ENCODE assay signal across 9 cellular contexts in genomic region chr1:16072616-16073484, GRCh38. TPM values are rescaled to one million over a fixed set of nuclear protein-coding genes. Genes with fewer than 3 reads are reported as not detected.
A peak's percentile ranks its signal among the peaks of the same experiment; 100 is the strongest.
DNase-seq lines count a peak whose midpoint lies in the region; ATAC-seq, FAIRE-seq and TF ChIP-seq lines count a peak whose summit lies in the region.
"Had no signal": no experiment of that assay in that cellular context is flagged by ENCODE, and none has a peak within 500 bp of the region (broad histone marks: within the 10 kb centered on the region; RNA-seq: fewer than 3 reads in every experiment).

No MANE protein-coding gene starts in this region.

- H2AFZ ChIP-seq in astrocyte (ENCODE audit: low read depth, low read length), result peak overlapping the region; percentile 68

- no peaks in the 10 kb centered on the region for H3K4me1 ChIP-seq in HEK293 (ENCODE audit: control insufficient read depth, insufficient read depth, low read length)
- H3K4me1 ChIP-seq in astrocyte (ENCODE audit: insufficient read depth, low read length), result peaks cover 32% of the 10 kb centered on the region
- no peaks in the 10 kb centered on the region for H3K4me1 ChIP-seq in mesendoderm (ENCODE audit: control insufficient read depth, low read depth, low read length)

- no peaks in the 10 kb centered on the region for H3K9me3 Mint-ChIP-seq in astrocyte (ENCODE audit: unreplicated experiment)

- no peak overlapping the region for H3K4ac ChIP-seq in mesendoderm (ENCODE audit: low read depth, low read length)

- no peaks in the 10 kb centered on the region for H3K27me3 ChIP-seq in astrocyte (ENCODE audit: insufficient read depth, low read length)
- no peaks in the 10 kb centered on the region for H3K27me3 ChIP-seq in mesendoderm (ENCODE audit: insufficient read depth, low read length, poor library complexity)

- TF ChIP-seq CTCF in AG09309 (IDR thresholded peaks at IDR 0.05; ENCODE audit: control insufficient read depth, insufficient read depth, low read depth, low read length, missing control alignments), result peak; percentile 29
- peak; percentile 70 for TF ChIP-seq CTCF in HEK293 (tag by site-specific recombination; IDR thresholded peaks at IDR 0.05)
- TF ChIP-seq CTCF in astrocyte (IDR thresholded peaks at IDR 0.05; ENCODE audit: insufficient read depth, low read depth, low read length), result no peak

- H2AK5ac ChIP-seq in mesendoderm (ENCODE audit: low read length), result no peak overlapping the region

- H3K36me3 ChIP-seq in HEK293 (ENCODE audit: control insufficient read depth in 2 of 2, insufficient read depth in 1 of 2, low read length in 2 of 2) (no peaks in the 10 kb centered on the region), astrocyte (ENCODE audit: insufficient read depth, low read length) (no peaks in the 10 kb centered on the region), mesendoderm (ENCODE audit: control insufficient read depth, insufficient read depth, low read length) (no peaks in the 10 kb centered on the region)

- H3K9ac ChIP-seq in astrocyte (ENCODE audit: low read length) (peak overlapping the region; percentile 40), mesendoderm (ENCODE audit: low read length) (peak overlapping the region; percentile 40)

- H3K4me1 Mint-ChIP-seq in astrocyte (ENCODE audit: low read depth, unreplicated experiment), result peaks cover 5% of the 10 kb centered on the region

- no peak overlapping the region for H4K8ac ChIP-seq in mesendoderm (ENCODE audit: low read depth, low read length)

- H4K20me1 ChIP-seq in astrocyte (ENCODE audit: insufficient read depth, low read length), result no peaks in the 10 kb centered on the region

- H2BK15ac ChIP-seq in mesendoderm (replicated peaks; ENCODE audit: low read depth), result no peak overlapping the region

- H3K79me1 ChIP-seq in mesendoderm (ENCODE audit: low read length), result no peaks in the 10 kb centered on the region

- CTCF ChIA-PET in HEK293 (lab: Yijun Ruan, JAX), result interaction anchor here (0.6 to 5.3 kb wide), 21 partner anchors 10 to 726 kb away, joined by 3 to 40 read pairs (median 3); no protein-coding TSS in a partner anchor

- H3K27ac ChIP-seq in HEK293 (ENCODE audit: extremely low read depth, low read depth, low read length) (no peak overlapping the region; the same call in 1 of the 2 replicates), astrocyte (ENCODE audit: low read depth, low read length) (no peak overlapping the region), mesendoderm (ENCODE audit: low read depth, low read length) (no peak overlapping the region)

- no CpG with 5 or more reads among the region's 49 CpGs for WGBS in mesendoderm (ENCODE audit: extremely low coverage, insufficient coverage, low lambda C conversion rate)

- H3K9me3 ChIP-seq in HEK293 (ENCODE audit: control insufficient read depth, insufficient read depth, low read depth, low read length) (no peaks in the 10 kb centered on the region), astrocyte (ENCODE audit: insufficient read depth, low read depth, low read length) (no peaks in the 10 kb centered on the region)

- peaks cover 36% of the 10 kb centered on the region for H3K27me3 Mint-ChIP-seq in astrocyte (ENCODE audit: low read depth, unreplicated experiment)

- H3K4me2 ChIP-seq in astrocyte (ENCODE audit: low read length), result peak overlapping the region; percentile 84
- peak overlapping the region; percentile 25 for H3K4me2 ChIP-seq in mesendoderm (ENCODE audit: low read length)

- H3K79me2 ChIP-seq in astrocyte (ENCODE audit: insufficient read depth, low read length) (no peaks in the 10 kb centered on the region), mesendoderm (ENCODE audit: control insufficient read depth, insufficient read depth, low read length) (no peaks in the 10 kb centered on the region)

- no peak for FAIRE-seq in astrocyte (lab: Jason Lieb, UNC)

- no peak overlapping the region for H2BK120ac ChIP-seq in mesendoderm (ENCODE audit: low read depth, low read length)

- no peak overlapping the region for H2BK5ac ChIP-seq in mesendoderm (ENCODE audit: low read length)

- ATAC-seq in GM21447 (IDR thresholded peaks at IDR 0.05; ENCODE audit: unreplicated experiment), result no peak

- H3K18ac ChIP-seq in mesendoderm (ENCODE audit: low read length), result no peak overlapping the region

- no peak overlapping the region for H3K4me3 Mint-ChIP-seq in astrocyte (ENCODE audit: unreplicated experiment)

- H3K56ac ChIP-seq in mesendoderm (ENCODE audit: low read length), result peak overlapping the region; percentile 60

- H3K23ac ChIP-seq in mesendoderm (ENCODE audit: low read length), result no peak overlapping the region

- no peaks in the 10 kb centered on the region for H3K36me3 Mint-ChIP-seq in astrocyte (ENCODE audit: low read depth, unreplicated experiment)

- no peak for DNase-seq in AG09309 (ENCODE audit: low read depth)
- DNase-seq in astrocyte (ENCODE audit: low read depth), result no peak
- no peak for DNase-seq in mesendoderm
- DNase-seq in iPS-NIHi7 (ENCODE audit: extremely low spot score), result no peak
- DNase-seq in putamen (ENCODE audit: low spot score), result no peak
- DNase-seq in NCI-H774 (lab: John Stamatoyannopoulos, UW), result no peak

- no peak overlapping the region for H4K5ac ChIP-seq in mesendoderm (ENCODE audit: low read length)

- POLR2A ChIA-PET in HEK293 (lab: Yijun Ruan, JAX), result interaction anchor here (1.0 kb wide), 1 partner anchor 83 kb away, joined by 3 read pairs; the partner anchor contains the start of gene EPHA2

- H3K4me3 ChIP-seq in AG09309 (ENCODE audit: control insufficient read depth, low read depth, low read length), result peak overlapping the region; percentile 39
- peak overlapping the region; percentile 40 for H3K4me3 ChIP-seq in HEK293 (ENCODE audit: low read depth, low read length)
- H3K4me3 ChIP-seq in astrocyte (ENCODE audit: insufficient read depth, low read depth, low read length), result no peak overlapping the region
- H3K4me3 ChIP-seq in mesendoderm (ENCODE audit: low read length), result no peak overlapping the region

- H3K27ac Mint-ChIP-seq in astrocyte (ENCODE audit: unreplicated experiment), result no peak overlapping the region

TF ChIP-seq in HEK293, 187 proteins besides CTCF, POLR2A, EP300 and RAD21 (continues in another document):
- TF ChIP-seq REPIN1 (tag by site-specific recombination; IDR thresholded peaks at IDR 0.05; ENCODE audit: low read depth) (no peak), BCL11A (tag by site-specific recombination; IDR thresholded peaks at IDR 0.05; ENCODE audit: low read depth) (0 out of 2 replicates have a peak, but pooled peaks have one; percentile 15), GLIS2 (tag by site-specific recombination; IDR thresholded peaks at IDR 0.05) (peak; percentile 55), ZNF175 (tag by site-specific recombination; IDR thresholded peaks at IDR 0.05) (no peak), KLF9 (tag by site-specific recombination; IDR thresholded peaks at IDR 0.05; ENCODE audit: low read depth) (peak; percentile 72)
- TF ChIP-seq, protein P1, sequence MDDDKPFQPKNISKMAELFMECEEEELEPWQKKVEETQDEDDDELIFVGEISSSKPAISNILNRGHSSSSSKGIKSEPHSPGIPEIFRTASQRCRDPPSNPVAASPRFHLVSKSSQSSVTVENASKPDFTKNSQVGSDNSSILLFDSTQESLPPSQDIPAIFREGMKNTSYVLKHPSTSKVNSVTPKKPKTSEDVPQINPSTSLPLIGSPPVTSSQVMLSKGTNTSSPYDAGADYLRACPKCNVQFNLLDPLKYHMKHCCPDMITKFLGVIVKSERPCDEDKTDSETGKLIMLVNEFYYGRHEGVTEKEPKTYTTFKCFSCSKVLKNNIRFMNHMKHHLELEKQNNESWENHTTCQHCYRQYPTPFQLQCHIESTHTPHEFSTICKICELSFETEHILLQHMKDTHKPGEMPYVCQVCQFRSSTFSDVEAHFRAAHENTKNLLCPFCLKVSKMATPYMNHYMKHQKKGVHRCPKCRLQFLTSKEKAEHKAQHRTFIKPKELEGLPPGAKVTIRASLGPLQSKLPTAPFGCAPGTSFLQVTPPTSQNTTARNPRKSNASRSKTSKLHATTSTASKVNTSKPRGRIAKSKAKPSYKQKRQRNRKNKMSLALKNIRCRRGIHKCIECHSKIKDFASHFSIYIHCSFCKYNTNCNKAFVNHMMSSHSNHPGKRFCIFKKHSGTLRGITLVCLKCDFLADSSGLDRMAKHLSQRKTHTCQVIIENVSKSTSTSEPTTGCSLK (tag by site-specific recombination; IDR thresholded peaks at IDR 0.05), result no peak
- TF ChIP-seq, protein P2, sequence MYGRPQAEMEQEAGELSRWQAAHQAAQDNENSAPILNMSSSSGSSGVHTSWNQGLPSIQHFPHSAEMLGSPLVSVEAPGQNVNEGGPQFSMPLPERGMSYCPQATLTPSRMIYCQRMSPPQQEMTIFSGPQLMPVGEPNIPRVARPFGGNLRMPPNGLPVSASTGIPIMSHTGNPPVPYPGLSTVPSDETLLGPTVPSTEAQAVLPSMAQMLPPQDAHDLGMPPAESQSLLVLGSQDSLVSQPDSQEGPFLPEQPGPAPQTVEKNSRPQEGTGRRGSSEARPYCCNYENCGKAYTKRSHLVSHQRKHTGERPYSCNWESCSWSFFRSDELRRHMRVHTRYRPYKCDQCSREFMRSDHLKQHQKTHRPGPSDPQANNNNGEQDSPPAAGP (tag by site-specific recombination; IDR thresholded peaks at IDR 0.05), result peak; percentile 74
- TF ChIP-seq, protein P3, sequence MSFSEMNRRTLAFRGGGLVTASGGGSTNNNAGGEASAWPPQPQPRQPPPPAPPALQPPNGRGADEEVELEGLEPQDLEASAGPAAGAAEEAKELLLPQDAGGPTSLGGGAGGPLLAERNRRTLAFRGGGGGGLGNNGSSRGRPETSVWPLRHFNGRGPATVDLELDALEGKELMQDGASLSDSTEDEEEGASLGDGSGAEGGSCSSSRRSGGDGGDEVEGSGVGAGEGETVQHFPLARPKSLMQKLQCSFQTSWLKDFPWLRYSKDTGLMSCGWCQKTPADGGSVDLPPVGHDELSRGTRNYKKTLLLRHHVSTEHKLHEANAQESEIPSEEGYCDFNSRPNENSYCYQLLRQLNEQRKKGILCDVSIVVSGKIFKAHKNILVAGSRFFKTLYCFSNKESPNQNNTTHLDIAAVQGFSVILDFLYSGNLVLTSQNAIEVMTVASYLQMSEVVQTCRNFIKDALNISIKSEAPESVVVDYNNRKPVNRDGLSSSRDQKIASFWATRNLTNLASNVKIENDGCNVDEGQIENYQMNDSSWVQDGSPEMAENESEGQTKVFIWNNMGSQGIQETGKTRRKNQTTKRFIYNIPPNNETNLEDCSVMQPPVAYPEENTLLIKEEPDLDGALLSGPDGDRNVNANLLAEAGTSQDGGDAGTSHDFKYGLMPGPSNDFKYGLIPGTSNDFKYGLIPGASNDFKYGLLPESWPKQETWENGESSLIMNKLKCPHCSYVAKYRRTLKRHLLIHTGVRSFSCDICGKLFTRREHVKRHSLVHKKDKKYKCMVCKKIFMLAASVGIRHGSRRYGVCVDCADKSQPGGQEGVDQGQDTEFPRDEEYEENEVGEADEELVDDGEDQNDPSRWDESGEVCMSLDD (tag by site-specific recombination; IDR thresholded peaks at IDR 0.05), result peak; percentile 81

RNA-seq across cellular contexts. Expression of gene FAM131C, which starts 0.6 kb away (rescaled TPM):
- total RNA-seq in astrocyte, result 0.11 and 0.38 TPM in 2 replicates
- polyA plus RNA-seq in mesendoderm (2013, experiment 1 of 2), result 0.25 TPM
- polyA plus RNA-seq in mesendoderm (2013, experiment 2 of 2), result 0.20 TPM

RNA-seq across cellular contexts. Expression of gene CLCNKB, which starts 29.3 kb away (rescaled TPM):
- total RNA-seq in astrocyte, result 0.36 and 0.64 TPM in 2 replicates
- 0.86 TPM for polyA plus RNA-seq in mesendoderm (2013, experiment 1 of 2)
- 0.74 TPM for polyA plus RNA-seq in mesendoderm (2013, experiment 2 of 2)
- total RNA-seq: T-helper 1 cell treated with Interleukin-12 subunit alpha and Interleukin-12 subunit beta and Interleukin-4 antibody, amounts not matched to agents 30 ng/mL and 1 ng/mL, for 36 hours had no signal

RNA-seq across cellular contexts. Expression of gene CLCNKA, which starts 51.0 kb away (rescaled TPM):
- 0.16 TPM in 1 of 2 replicates, not detected in the other for total RNA-seq in astrocyte
- 0.29 TPM for polyA plus RNA-seq in mesendoderm (2013, experiment 1 of 2)
- 0.28 TPM for polyA plus RNA-seq in mesendoderm (2013, experiment 2 of 2)
- total RNA-seq: T-helper 1 cell treated with Interleukin-12 subunit alpha and Interleukin-12 subunit beta and Interleukin-4 antibody, amounts not matched to agents 30 ng/mL and 1 ng/mL, for 36 hours had no signal

RNA-seq across cellular contexts. Expression of gene HSPB7, which starts 55.0 kb away (rescaled TPM):
- total RNA-seq in astrocyte, result 0.45 and 0.55 TPM in 2 replicates
- 0.03 TPM for polyA plus RNA-seq in mesendoderm (2013, experiment 1 of 2)
- polyA plus RNA-seq in mesendoderm (2013, experiment 2 of 2), result 0.07 TPM
- total RNA-seq: T-helper 1 cell treated with Interleukin-12 subunit alpha and Interleukin-12 subunit beta and Interleukin-4 antibody, amounts not matched to agents 30 ng/mL and 1 ng/mL, for 36 hours had no signal

Comparison
In these comparisons a context has a peak if more than half of its experiments do, and no peak if none do; other contexts are left out.
1. H3K4me3 ChIP-seq: peak in AG09309 (single experiment) and HEK293 (single experiment); none in astrocyte (single experiment) and mesendoderm (single experiment).